ENCODE assay signal across 2 cellular contexts in genomic region chr2:88196490-88197087, GRCh38.
TF ChIP-seq lines count a peak whose summit lies in the region.

No MANE protein-coding gene starts in this region.

TF ChIP-seq in HEK293, 187 proteins besides CTCF, POLR2A, EP300 and RAD21 (continued from another document):
- TF ChIP-seq ZSCAN4 (tag by site-specific recombination; IDR thresholded peaks at IDR 0.05) (peak; percentile 84), ZSCAN5A (tag by site-specific recombination; IDR thresholded peaks at IDR 0.05) (no peak), ZNF16 (tag by site-specific recombination; IDR thresholded peaks at IDR 0.05; ENCODE audit: low read depth) (no peak), ZNF548 (tag by site-specific recombination; IDR thresholded peaks at IDR 0.05) (no peak), ZSCAN18 (tag by site-specific recombination; IDR thresholded peaks at IDR 0.05) (no peak), ZBTB20 (tag by site-specific recombination; IDR thresholded peaks at IDR 0.05) (no peak), ZNF558 (tag by site-specific recombination; IDR thresholded peaks at IDR 0.05) (no peak), ZNF571 (tag by site-specific recombination; IDR thresholded peaks at IDR 0.05) (no peak)

TF ChIP-seq in GM12878, 131 proteins besides CTCF, POLR2A, EP300 and RAD21 (continued from another document):
- TF ChIP-seq YBX1 (IDR thresholded peaks at IDR 0.05) (no peak), HDGF (IDR thresholded peaks at IDR 0.05) (no peak), SMAD5 (IDR thresholded peaks at IDR 0.05; ENCODE audit: low read depth) (no peak), CEBPB (IDR thresholded peaks at IDR 0.05; ENCODE audit: borderline replicate concordance in 1 of 2, low read depth in 2 of 2, low read length in 2 of 2) (no peak), BMI1 (IDR thresholded peaks at IDR 0.05; ENCODE audit: borderline replicate concordance) (no peak), ZNF687 (IDR thresholded peaks at IDR 0.05) (no peak), MTA2 (IDR thresholded peaks at IDR 0.05; ENCODE audit: low read depth) (no peak), FOXK2 (IDR thresholded peaks at IDR 0.05) (0 out of 2 replicates have a peak, but pooled peaks have one; percentile 17), SPI1 (IDR thresholded peaks at IDR 0.05; ENCODE audit: borderline replicate concordance, insufficient read depth, low read depth, low read length) (no peak)
